20 cellular contexts compared by ENCODE assay signal in genomic region chr22:17552737-17553136, GRCh38. TPM values are rescaled to one million over a fixed set of nuclear protein-coding genes. Genes with fewer than 3 reads are reported as not detected.
DNase-seq lines count a peak whose midpoint lies in the region; ATAC-seq and TF ChIP-seq lines count a peak whose summit lies in the region.
"Had no signal": no experiment of that assay in that cellular context is flagged by ENCODE, and none has a peak within 500 bp of the region (broad histone marks: within the 10 kb centered on the region; RNA-seq: fewer than 3 reads in every experiment).

No MANE protein-coding gene starts in this region.

- H3K27me3 ChIP-seq in right atrium auricular region, result no peaks in the 10 kb centered on the region
- H3K27me3 ChIP-seq in neural progenitor cell, result no peaks in the 10 kb centered on the region
- H3K27me3 ChIP-seq: Peyer's patch had no signal

- H3K9me3 ChIP-seq in right atrium auricular region, result no peaks in the 10 kb centered on the region
- H3K9me3 ChIP-seq in neural progenitor cell (ENCODE audit: low read depth), result no peaks in the 10 kb centered on the region
- H3K9me3 ChIP-seq: Peyer's patch, SJSA1 had no signal

- DNase-seq in Right ventricle myocardium superior (peak; percentile 57), right atrium auricular region (ENCODE audit: low spot score) (no peak), left colon (no peak), renal cortical epithelial cell (ENCODE audit: low read depth) (peak; percentile 5), neural progenitor cell (ENCODE audit: low spot score) (no peak), GM13976 (ENCODE audit: low spot score) (no peak)
- no peak for DNase-seq in stimulated activated effector memory CD8-positive, alpha-beta T cell treated with anti-CD3 and anti-CD28 coated beads, Interleukin-12 subunit alpha, Interleukin-12 subunit beta, amount 100 ng/mL, for 72 hours (ENCODE audit: low spot score in 2 of 2)
- DNase-seq: Calu3; CD8-positive, alpha-beta memory T cell; Karpas-422; NCI-H1694; NCI-H2081; NCI-H524 treated with DMSO at 0.1 percent for 48 hours; NCI-H82 had no signal

- H3K4me3 Mint-ChIP-seq in neural progenitor cell, result no peak overlapping the region
- H3K4me3 Mint-ChIP-seq in stimulated activated effector memory CD8-positive, alpha-beta T cell treated with anti-CD3 and anti-CD28 coated beads, Interleukin-12 subunit alpha, Interleukin-12 subunit beta, amount 100 ng/mL, for 72 hours, result no peak overlapping the region

- ATAC-seq in Right ventricle myocardium superior (ENCODE audit: poor library complexity), result peak; percentile 79
- peak; percentile 42 for ATAC-seq in left colon
- ATAC-seq in stimulated activated effector memory CD8-positive, alpha-beta T cell treated with anti-CD3 and anti-CD28 coated beads, Interleukin-12 subunit alpha, Interleukin-12 subunit beta, amount 100 ng/mL, for 72 hours, result no peak
- no peak for ATAC-seq in HG03354 (IDR thresholded peaks at IDR 0.05; ENCODE audit: poor library complexity, severe bottlenecking, unreplicated experiment)
- ATAC-seq: HCT116 had no signal

- H3K4me3 ChIP-seq in right atrium auricular region (no peak overlapping the region), neural progenitor cell (no peak overlapping the region)
- H3K4me3 ChIP-seq: Peyer's patch, SJSA1 had no signal

- no peak overlapping the region for H2AFZ ChIP-seq in neural progenitor cell (replicated peaks)

- no peaks in the 10 kb centered on the region for H3K4me1 Mint-ChIP-seq in neural progenitor cell
- H3K4me1 Mint-ChIP-seq in stimulated activated effector memory CD8-positive, alpha-beta T cell treated with anti-CD3 and anti-CD28 coated beads, Interleukin-12 subunit alpha, Interleukin-12 subunit beta, amount 100 ng/mL, for 72 hours, result no peaks in the 10 kb centered on the region
- H3K4me1 Mint-ChIP-seq: CD8-positive, alpha-beta memory T cell had no signal

- intact Hi-C loops in Right ventricle myocardium superior (cut with DNase I), result no loop called here
- intact Hi-C loops in left colon (cut with DNase I, micrococcal nuclease), result loop anchor here in 1 of 2 donors (10.0 kb wide), 1 partner anchor 242 kb away; no protein-coding TSS in a partner anchor

- TF ChIP-seq CTCF in right atrium auricular region (IDR thresholded peaks at IDR 0.05) (no peak), neural progenitor cell (IDR thresholded peaks at IDR 0.05) (no peak), GM13976 (IDR thresholded peaks at IDR 0.05; ENCODE audit: borderline replicate concordance, control extremely low read depth, extremely low read depth, insufficient read depth, missing control alignments) (no peak)

- no peaks in the 10 kb centered on the region for H3K27me3 Mint-ChIP-seq in neural progenitor cell (ENCODE audit: insufficient read depth, low read depth)

- H3K27ac Mint-ChIP-seq in neural progenitor cell, result no peak overlapping the region
- no peak overlapping the region for H3K27ac Mint-ChIP-seq in stimulated activated effector memory CD8-positive, alpha-beta T cell treated with anti-CD3 and anti-CD28 coated beads, Interleukin-12 subunit alpha, Interleukin-12 subunit beta, amount 100 ng/mL, for 72 hours

- peaks cover 41% of the 10 kb centered on the region for H3K36me3 Mint-ChIP-seq in neural progenitor cell
- no peaks in the 10 kb centered on the region for H3K36me3 Mint-ChIP-seq in stimulated activated effector memory CD8-positive, alpha-beta T cell treated with anti-CD3 and anti-CD28 coated beads, Interleukin-12 subunit alpha, Interleukin-12 subunit beta, amount 100 ng/mL, for 72 hours
- H3K36me3 Mint-ChIP-seq: CD8-positive, alpha-beta memory T cell had no signal

- H3K36me3 ChIP-seq in right atrium auricular region, result no peaks in the 10 kb centered on the region
- peaks cover 23% of the 10 kb centered on the region for H3K36me3 ChIP-seq in neural progenitor cell
- H3K36me3 ChIP-seq: Peyer's patch, SJSA1 had no signal

- peak overlapping the region in 1 of 2 donors; percentile 51 for H3K27ac ChIP-seq in right atrium auricular region
- no peak overlapping the region for H3K27ac ChIP-seq in neural progenitor cell
- H3K27ac ChIP-seq: C4-2B, Peyer's patch, SJSA1 had no signal

- H3K4me2 ChIP-seq in neural progenitor cell, result no peak overlapping the region

- H3K4me1 ChIP-seq in right atrium auricular region (no peaks in the 10 kb centered on the region), neural progenitor cell (no peaks in the 10 kb centered on the region)
- H3K4me1 ChIP-seq: Peyer's patch, SJSA1 had no signal

- H3K9me3 Mint-ChIP-seq in neural progenitor cell, result no peaks in the 10 kb centered on the region
- H3K9me3 Mint-ChIP-seq in stimulated activated effector memory CD8-positive, alpha-beta T cell treated with anti-CD3 and anti-CD28 coated beads, Interleukin-12 subunit alpha, Interleukin-12 subunit beta, amount 100 ng/mL, for 72 hours, result no peaks in the 10 kb centered on the region
- H3K9me3 Mint-ChIP-seq: CD8-positive, alpha-beta memory T cell had no signal

- H3F3A ChIP-seq in neural progenitor cell (ENCODE audit: low read depth), result peaks cover 12% of the 10 kb centered on the region

- H4K20me1 ChIP-seq in neural progenitor cell (ENCODE audit: low read depth), result peaks cover 7% of the 10 kb centered on the region

- no peak overlapping the region for H3K9ac ChIP-seq in neural progenitor cell

- no peaks in the 10 kb centered on the region for H3K79me2 ChIP-seq in neural progenitor cell (ENCODE audit: low read depth)

- in situ Hi-C loops in GM13976 (cut with MboI; ENCODE audit: low sequenced_read_pairs, unreplicated experiment), result no loop called here

RNA-seq across cellular contexts. Expression of gene SLC25A18, which starts 10.6 kb away (rescaled TPM):
- total RNA-seq in Right ventricle myocardium superior (2.5 TPM), right atrium auricular region (1 to 10 TPM in 1 of 2 donors, under 1 TPM in 1; 0.59 to 3.6 TPM), left colon (not detected), renal cortical epithelial cell (0.20 and 0.87 TPM in 2 replicates), neural progenitor cell (ENCODE audit: low replicate concordance) (0.37 and 0.88 TPM in 2 replicates)
- total RNA-seq: CD8-positive, alpha-beta memory T cell; OCI-LY7; SJSA1 had no signal

Comparison
In these comparisons a context has a peak if more than half of its experiments do, and no peak if none do; other contexts are left out.
1. DNase-seq: peak in Right ventricle myocardium superior (single experiment) and renal cortical epithelial cell (single experiment); none in right atrium auricular region (single experiment), left colon (0 of 2), neural progenitor cell (single experiment), stimulated activated effector memory CD8-positive, alpha-beta T cell treated with anti-CD3 and anti-CD28 coated beads, Interleukin-12 subunit alpha, Interleukin-12 subunit beta, amount 100 ng/mL, for 72 hours (0 of 2) and GM13976 (single experiment).
2. ATAC-seq: peak in Right ventricle myocardium superior (single experiment) and left colon (single experiment); none in stimulated activated effector memory CD8-positive, alpha-beta T cell treated with anti-CD3 and anti-CD28 coated beads, Interleukin-12 subunit alpha, Interleukin-12 subunit beta, amount 100 ng/mL, for 72 hours (single experiment) and HG03354 (single experiment).